Comparison of ENCODE assay signal across 1 cellular context in the genomic region with DNA sequence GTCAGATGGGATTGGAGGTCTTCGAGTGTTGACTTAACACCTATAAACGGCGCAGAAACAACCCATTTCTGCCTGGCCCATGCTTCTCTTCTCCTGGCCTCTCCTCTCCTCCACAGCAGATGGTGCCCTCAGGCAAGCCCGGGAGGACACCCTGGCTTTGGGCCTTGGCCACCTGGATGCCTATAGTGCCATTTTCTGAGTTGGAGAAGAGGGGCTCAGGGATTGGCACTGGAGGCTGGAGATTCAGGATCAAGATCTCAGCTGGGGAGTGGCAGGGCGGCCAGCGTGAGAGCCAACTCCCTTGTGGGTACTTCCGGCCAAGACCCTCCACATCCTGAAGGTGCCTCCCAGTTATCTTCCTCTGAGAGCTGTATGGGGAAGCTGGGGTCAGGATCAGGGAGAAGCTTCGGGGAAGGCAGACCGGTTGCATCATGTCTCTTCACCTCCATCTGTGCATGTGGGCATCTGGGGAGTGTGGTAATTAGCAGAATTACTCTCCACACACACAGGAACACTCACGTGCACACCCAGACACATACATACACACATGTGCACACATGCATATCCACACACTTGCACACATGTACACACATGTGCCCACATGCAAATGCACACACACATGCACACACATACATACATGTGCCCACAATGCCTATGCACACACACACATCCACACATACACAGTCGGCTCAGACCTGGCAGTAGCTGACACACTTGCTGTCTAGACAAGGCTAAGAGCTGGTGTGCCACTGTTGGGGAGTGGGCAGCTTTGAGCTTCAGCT.
A peak's percentile ranks its signal among the peaks of the same experiment; 100 is the strongest.
TF ChIP-seq lines count a peak whose summit lies in the region.

No MANE protein-coding gene starts in this region.

TF ChIP-seq in HepG2, 621 proteins besides CTCF, POLR2A, EP300 and RAD21 (continued from another document):
- TF ChIP-seq, protein P1, sequence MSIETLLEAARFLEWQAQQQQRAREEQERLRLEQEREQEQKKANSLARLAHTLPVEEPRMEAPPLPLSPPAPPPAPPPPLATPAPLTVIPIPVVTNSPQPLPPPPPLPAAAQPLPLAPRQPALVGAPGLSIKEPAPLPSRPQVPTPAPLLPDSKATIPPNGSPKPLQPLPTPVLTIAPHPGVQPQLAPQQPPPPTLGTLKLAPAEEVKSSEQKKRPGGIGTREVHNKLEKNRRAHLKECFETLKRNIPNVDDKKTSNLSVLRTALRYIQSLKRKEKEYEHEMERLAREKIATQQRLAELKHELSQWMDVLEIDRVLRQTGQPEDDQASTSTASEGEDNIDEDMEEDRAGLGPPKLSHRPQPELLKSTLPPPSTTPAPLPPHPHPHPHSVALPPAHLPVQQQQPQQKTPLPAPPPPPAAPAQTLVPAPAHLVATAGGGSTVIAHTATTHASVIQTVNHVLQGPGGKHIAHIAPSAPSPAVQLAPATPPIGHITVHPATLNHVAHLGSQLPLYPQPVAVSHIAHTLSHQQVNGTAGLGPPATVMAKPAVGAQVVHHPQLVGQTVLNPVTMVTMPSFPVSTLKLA (IDR thresholded peaks at IDR 0.05) = peak; percentile 99
- TF ChIP-seq JUN (CRISPR knock-in tag; IDR thresholded peaks at IDR 0.05) (no peak), SIX4 (CRISPR knock-in tag; IDR thresholded peaks at IDR 0.05) (no peak), POLR2AphosphoS5 (IDR thresholded peaks at IDR 0.05; ENCODE audit: low read depth, low read length) (no peak), ZNF570 (CRISPR knock-in tag; IDR thresholded peaks at IDR 0.05; ENCODE audit: borderline replicate concordance) (no peak), SKIL (CRISPR knock-in tag; IDR thresholded peaks at IDR 0.05; ENCODE audit: borderline replicate concordance) (0 out of 2 replicates have a peak, but pooled peaks have one; percentile 17), ZNF563 (CRISPR knock-in tag; IDR thresholded peaks at IDR 0.05) (no peak), HBP1 (CRISPR knock-in tag; IDR thresholded peaks at IDR 0.05; ENCODE audit: low read depth) (no peak), HMG20A (CRISPR knock-in tag; IDR thresholded peaks at IDR 0.05; ENCODE audit: borderline replicate concordance) (no peak), TGIF2 (CRISPR knock-in tag; IDR thresholded peaks at IDR 0.05) (no peak)
